Comparison of ENCODE assay signal across 1 cellular context in the genomic region with DNA sequence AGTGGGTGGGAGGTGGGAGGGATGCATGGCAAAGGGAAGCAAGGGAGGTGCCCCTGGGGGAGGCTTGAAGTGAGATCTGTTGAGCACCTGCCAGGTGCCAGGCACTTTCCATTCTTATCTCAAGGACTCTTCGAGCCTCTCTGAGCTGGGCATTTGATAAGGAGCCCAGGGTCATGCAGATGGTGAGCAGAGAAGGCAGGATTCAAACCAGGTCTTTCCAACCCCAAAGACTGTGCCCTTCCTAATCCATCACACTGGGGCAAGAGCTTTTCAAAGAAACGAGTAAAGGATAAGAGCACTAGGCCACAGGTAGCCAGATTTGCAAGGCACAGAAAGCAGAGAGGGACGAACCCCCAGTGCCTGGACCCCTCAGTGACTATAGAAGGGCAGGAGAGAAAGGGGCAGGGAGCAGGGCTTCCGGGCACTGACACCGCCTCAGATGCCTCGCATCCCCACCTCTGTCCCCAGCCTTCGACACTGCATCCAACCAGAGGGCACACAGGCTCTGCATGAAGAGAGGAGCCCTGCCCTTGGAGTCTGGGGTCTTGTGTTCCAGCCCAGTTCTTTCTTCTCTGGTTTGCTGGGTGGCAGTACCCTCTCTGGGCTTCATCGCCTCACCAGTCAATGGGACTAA.
TF ChIP-seq lines count a peak whose summit lies in the region.

No MANE protein-coding gene starts in this region.

TF ChIP-seq in A549, 52 proteins besides CTCF, POLR2A, EP300 and RAD21 (continued from another document):
- TF ChIP-seq REST (IDR thresholded peaks at IDR 0.05): no peak
- TF ChIP-seq, protein P1, sequence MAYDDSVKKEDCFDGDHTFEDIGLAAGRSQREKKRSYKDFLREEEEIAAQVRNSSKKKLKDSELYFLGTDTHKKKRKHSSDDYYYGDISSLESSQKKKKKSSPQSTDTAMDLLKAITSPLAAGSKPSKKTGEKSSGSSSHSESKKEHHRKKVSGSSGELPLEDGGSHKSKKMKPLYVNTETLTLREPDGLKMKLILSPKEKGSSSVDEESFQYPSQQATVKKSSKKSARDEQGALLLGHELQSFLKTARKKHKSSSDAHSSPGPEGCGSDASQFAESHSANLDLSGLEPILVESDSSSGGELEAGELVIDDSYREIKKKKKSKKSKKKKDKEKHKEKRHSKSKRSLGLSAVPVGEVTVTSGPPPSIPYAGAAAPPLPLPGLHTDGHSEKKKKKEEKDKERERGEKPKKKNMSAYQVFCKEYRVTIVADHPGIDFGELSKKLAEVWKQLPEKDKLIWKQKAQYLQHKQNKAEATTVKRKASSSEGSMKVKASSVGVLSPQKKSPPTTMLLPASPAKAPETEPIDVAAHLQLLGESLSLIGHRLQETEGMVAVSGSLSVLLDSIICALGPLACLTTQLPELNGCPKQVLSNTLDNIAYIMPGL (CRISPR knock-in tag; IDR thresholded peaks at IDR 0.05; ENCODE audit: borderline replicate concordance): no peak
- no peak for TF ChIP-seq PHF8 (IDR thresholded peaks at IDR 0.05; ENCODE audit: borderline replicate concordance, low read depth)
- TF ChIP-seq RNF2 (IDR thresholded peaks at IDR 0.05; ENCODE audit: borderline replicate concordance, low read depth): no peak
